ENCODE assay signal across 13 cellular contexts in genomic region chr3:194101592-194102432, GRCh38. TPM values are rescaled to one million over a fixed set of nuclear protein-coding genes. Genes with fewer than 3 reads are reported as not detected.
A peak's percentile ranks its signal among the peaks of the same experiment; 100 is the strongest.
DNase-seq lines count a peak whose midpoint lies in the region; ATAC-seq, FAIRE-seq and TF ChIP-seq lines count a peak whose summit lies in the region.
"Had no signal": no experiment of that assay in that cellular context is flagged by ENCODE, and none has a peak within 500 bp of the region (broad histone marks: within the 10 kb centered on the region; RNA-seq: fewer than 3 reads in every experiment).

No MANE protein-coding gene starts in this region.

- H3K4me1 ChIP-seq in heart left ventricle, result peaks cover 0 to 24% (median 20%) of the 10 kb centered on the region in 12 donors

- peak; percentile 18 for ATAC-seq in GM21528 (IDR thresholded peaks at IDR 0.05; ENCODE audit: low FRiP score, unreplicated experiment)
- peak; percentile 12 for ATAC-seq in HG03159 (IDR thresholded peaks at IDR 0.05; ENCODE audit: unreplicated experiment)
- peak; percentile 68 for ATAC-seq in left lobe of liver
- no peak for ATAC-seq in heart left ventricle
- ATAC-seq: upper lobe of right lung had no signal

- no peak for TF ChIP-seq POLR2A in heart left ventricle (IDR thresholded peaks at IDR 0.05)

- DNase-seq in GM18507 (ENCODE audit: extremely low spot score, insufficient read length, low read depth), result no peak
- DNase-seq in left lobe of liver (ENCODE audit: low spot score), result peak; percentile 87
- DNase-seq in mesenteric fat pad (ENCODE audit: low spot score), result no peak
- no peak for DNase-seq in stimulated activated CD4-positive, alpha-beta T cell treated with anti-CD3 and anti-CD28 coated beads, Interleukin-4, amount 100 ng/mL, for 24 hours
- no peak for DNase-seq in heart left ventricle
- DNase-seq in middle frontal gyrus (ENCODE audit: extremely low spot score, low spot score), result no peak
- DNase-seq: activated T-cell treated with anti-CD3 and anti-CD28 coated beads, Interleukin-2, amount 50 U/mL, for 1 hour; COR-L47; upper lobe of right lung had no signal

- H3K27me3 ChIP-seq in heart left ventricle, result peaks cover 0 to 37% (median 2%) of the 10 kb centered on the region in 9 donors
- H3K27me3 ChIP-seq: breast epithelium, esophagus muscularis mucosa, upper lobe of right lung had no signal

- intact Hi-C loops in heart left ventricle (cut with DNase I), result no loop called here

- 92 to 98% (median 94%) methylated on average over 6 to 7 of the region's 7 CpGs for WGBS in heart left ventricle, 4 donors

- no peak for TF ChIP-seq CTCF in heart left ventricle (IDR thresholded peaks at IDR 0.05)

- no peaks in the 10 kb centered on the region for H3K36me3 ChIP-seq in heart left ventricle
- H3K36me3 ChIP-seq: breast epithelium, esophagus muscularis mucosa, upper lobe of right lung had no signal

- peak; percentile 82 for FAIRE-seq in GM18507 (lab: Jason Lieb, UNC)

- no peaks in the 10 kb centered on the region for H3K9me3 ChIP-seq in heart left ventricle
- H3K9me3 ChIP-seq: breast epithelium, esophagus muscularis mucosa, upper lobe of right lung had no signal

- no peak overlapping the region for H3K27ac ChIP-seq in heart left ventricle
- H3K27ac ChIP-seq: breast epithelium, esophagus muscularis mucosa, upper lobe of right lung had no signal

- no peak overlapping the region for H3K4me3 ChIP-seq in heart left ventricle
- H3K4me3 ChIP-seq: breast epithelium, esophagus muscularis mucosa, upper lobe of right lung had no signal

RNA-seq across cellular contexts. Expression of gene HES1, which starts 34.1 kb away (rescaled TPM):
- total RNA-seq in left lobe of liver (21.3 TPM), mesenteric fat pad (38.9 TPM), heart left ventricle (10 to 100 TPM in 7 of 9 donors, 1 to 10 TPM in 2; 9.2 to 32.3 (median 19.2) TPM)
- 10 to 100 TPM in 1 of 2 donors, 1 to 10 TPM in 1; 9.2 to 11.7 TPM for polyA plus RNA-seq in heart left ventricle

Comparison
In these comparisons a context has a peak if more than half of its experiments do, and no peak if none do; other contexts are left out.
1. ATAC-seq: peak in GM21528 (single experiment), HG03159 (single experiment) and left lobe of liver (single experiment); none in heart left ventricle (0 of 4).